In genomic region chrX:9352683-9353430, GRCh38 we compare ENCODE assay signal across 1 cellular context.
TF ChIP-seq lines count a peak whose summit lies in the region.

No MANE protein-coding gene starts in this region.

TF ChIP-seq in K562, 482 proteins besides CTCF, POLR2A, EP300 and RAD21 (continued from another document and continues in another):
- TF ChIP-seq ZNF395 (CRISPR knock-in tag; IDR thresholded peaks at IDR 0.05) (peak; percentile 67; the same call in 1 of the 2 replicates), ETV5 (CRISPR knock-in tag; IDR thresholded peaks at IDR 0.05; ENCODE audit: low read depth) (0 out of 2 replicates have a peak, but pooled peaks have one; percentile 49), SIN3B (IDR thresholded peaks at IDR 0.05; ENCODE audit: low read depth) (no peak), BACH1 (tag; IDR thresholded peaks at IDR 0.05) (peak; percentile 85), CREM (IDR thresholded peaks at IDR 0.05; ENCODE audit: low read depth) (peak; percentile 68), TRIM24 (IDR thresholded peaks at IDR 0.05) (peak in 1 of 2 experiments; percentile 43; a peak in 2 of 4 replicates), ARHGAP35 (IDR thresholded peaks at IDR 0.05; ENCODE audit: partially characterized antibody) (no peak), ZNF318 (IDR thresholded peaks at IDR 0.05; ENCODE audit: borderline replicate concordance in 1 of 2, low read depth in 1 of 2) (no peak), TAF15 (IDR thresholded peaks at IDR 0.05; ENCODE audit: low read depth, low read length) (no peak), GATA2 (CRISPR knock-in tag; IDR thresholded peaks at IDR 0.05) (no peak), RCOR1 (IDR thresholded peaks at IDR 0.05; ENCODE audit: borderline replicate concordance in 1 of 2, low read depth in 2 of 2, low read length in 2 of 2) (peak in 1 of 2 experiments; percentile 50; a peak in 1 of 4 replicates), CTBP1 (IDR thresholded peaks at IDR 0.05; ENCODE audit: borderline replicate concordance) (peak; percentile 20; the same call in 1 of the 2 replicates), SETDB1 (IDR thresholded peaks at IDR 0.05; ENCODE audit: low read length) (no peak), TOE1 (IDR thresholded peaks at IDR 0.05; ENCODE audit: borderline replicate concordance) (no peak), TOE1 (CRISPR knock-in tag; IDR thresholded peaks at IDR 0.05; ENCODE audit: borderline replicate concordance, low read depth) (no peak), ERF (CRISPR knock-in tag; IDR thresholded peaks at IDR 0.05) (no peak), MIER1 (IDR thresholded peaks at IDR 0.05; ENCODE audit: low read depth) (no peak), MYC (IDR thresholded peaks at IDR 0.05; ENCODE audit: low read depth, low read length) (peak; percentile 59; the same call in 1 of the 2 replicates), MYC (CRISPR knock-in tag; IDR thresholded peaks at IDR 0.05; ENCODE audit: borderline replicate concordance, low read depth) (no peak), PHF20 (IDR thresholded peaks at IDR 0.05; ENCODE audit: partially characterized antibody) (no peak), THRA (IDR thresholded peaks at IDR 0.05) (no peak), CBX3 (IDR thresholded peaks at IDR 0.05; ENCODE audit: borderline replicate concordance in 1 of 2, low read length in 2 of 2) (peak in 1 of 2 experiments; percentile 43; a peak in 1 of 3 replicates), CEBPB (tag; IDR thresholded peaks at IDR 0.05) (peak; percentile 98), ATF1 (CRISPR knock-in tag; IDR thresholded peaks at IDR 0.05) (no peak), ATF1 (tag; IDR thresholded peaks at IDR 0.05) (peak; percentile 54), ARID1B (IDR thresholded peaks at IDR 0.05) (peak; percentile 84), SMARCC2 (IDR thresholded peaks at IDR 0.05; ENCODE audit: low read depth) (peak; percentile 70; the same call in 1 of the 2 replicates), NELFE (IDR thresholded peaks at IDR 0.05; ENCODE audit: insufficient read depth, insufficient read length) (no peak), KDM1A (IDR thresholded peaks at IDR 0.05) (0 out of 4 replicates have a peak, but pooled peaks of 1 of the 2 experiments have one; percentile 33), CEBPG (CRISPR knock-in tag; IDR thresholded peaks at IDR 0.05) (peak; percentile 81), CEBPG (tag; conservative IDR thresholded peaks at IDR 0.05 in 1 of 2, IDR thresholded peaks at IDR 0.05 in 1 of 2) (peak; percentile 89 to 92), STAT5A (IDR thresholded peaks at IDR 0.05; ENCODE audit: borderline replicate concordance, low read length) (peak; percentile 71), CC2D1A (IDR thresholded peaks at IDR 0.05) (0 out of 2 replicates have a peak, but pooled peaks have one; percentile 50), DNMT1 (IDR thresholded peaks at IDR 0.05) (no peak), TAF9B (IDR thresholded peaks at IDR 0.05; ENCODE audit: partially characterized antibody) (peak; percentile 42), TEAD4 (IDR thresholded peaks at IDR 0.05; ENCODE audit: low read length) (peak; percentile 53), TEAD4 (CRISPR knock-in tag; IDR thresholded peaks at IDR 0.05; ENCODE audit: borderline replicate concordance) (no peak), NCOR1 (IDR thresholded peaks at IDR 0.05) (peak; percentile 46), CBFA2T3 (IDR thresholded peaks at IDR 0.05) (peak; percentile 65), CXXC5 (CRISPR knock-in tag; IDR thresholded peaks at IDR 0.05) (peak; percentile 68), KAT7 (CRISPR knock-in tag; IDR thresholded peaks at IDR 0.05; ENCODE audit: borderline replicate concordance) (no peak), RNF2 (IDR thresholded peaks at IDR 0.05) (peak; percentile 71; the same call in 1 of the 2 replicates), SOX6 (IDR thresholded peaks at IDR 0.05) (peak; percentile 36; the same call in 1 of the 2 replicates), POLR2H (tag; IDR thresholded peaks at IDR 0.05; ENCODE audit: low read depth) (peak; percentile 54; the same call in 1 of the 2 replicates), MAFK (IDR thresholded peaks at IDR 0.05; ENCODE audit: low read length) (peak; percentile 93), IRF9 (tag; IDR thresholded peaks at IDR 0.05) (peak; percentile 62; the same call in 1 of the 2 replicates)
- TF ChIP-seq, protein P1, sequence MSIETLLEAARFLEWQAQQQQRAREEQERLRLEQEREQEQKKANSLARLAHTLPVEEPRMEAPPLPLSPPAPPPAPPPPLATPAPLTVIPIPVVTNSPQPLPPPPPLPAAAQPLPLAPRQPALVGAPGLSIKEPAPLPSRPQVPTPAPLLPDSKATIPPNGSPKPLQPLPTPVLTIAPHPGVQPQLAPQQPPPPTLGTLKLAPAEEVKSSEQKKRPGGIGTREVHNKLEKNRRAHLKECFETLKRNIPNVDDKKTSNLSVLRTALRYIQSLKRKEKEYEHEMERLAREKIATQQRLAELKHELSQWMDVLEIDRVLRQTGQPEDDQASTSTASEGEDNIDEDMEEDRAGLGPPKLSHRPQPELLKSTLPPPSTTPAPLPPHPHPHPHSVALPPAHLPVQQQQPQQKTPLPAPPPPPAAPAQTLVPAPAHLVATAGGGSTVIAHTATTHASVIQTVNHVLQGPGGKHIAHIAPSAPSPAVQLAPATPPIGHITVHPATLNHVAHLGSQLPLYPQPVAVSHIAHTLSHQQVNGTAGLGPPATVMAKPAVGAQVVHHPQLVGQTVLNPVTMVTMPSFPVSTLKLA (conservative IDR thresholded peaks at IDR 0.05) = 0 out of 4 replicates have a peak, but pooled peaks have one; percentile 18 to 33
- TF ChIP-seq, protein P2, sequence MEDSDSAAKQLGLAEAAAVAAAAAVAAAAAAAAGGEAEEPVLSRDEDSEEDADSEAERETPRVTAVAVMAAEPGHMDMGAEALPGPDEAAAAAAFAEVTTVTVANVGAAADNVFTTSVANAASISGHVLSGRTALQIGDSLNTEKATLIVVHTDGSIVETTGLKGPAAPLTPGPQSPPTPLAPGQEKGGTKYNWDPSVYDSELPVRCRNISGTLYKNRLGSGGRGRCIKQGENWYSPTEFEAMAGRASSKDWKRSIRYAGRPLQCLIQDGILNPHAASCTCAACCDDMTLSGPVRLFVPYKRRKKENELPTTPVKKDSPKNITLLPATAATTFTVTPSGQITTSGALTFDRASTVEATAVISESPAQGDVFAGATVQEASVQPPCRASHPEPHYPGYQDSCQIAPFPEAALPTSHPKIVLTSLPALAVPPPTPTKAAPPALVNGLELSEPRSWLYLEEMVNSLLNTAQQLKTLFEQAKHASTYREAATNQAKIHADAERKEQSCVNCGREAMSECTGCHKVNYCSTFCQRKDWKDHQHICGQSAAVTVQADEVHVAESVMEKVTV (CRISPR knock-in tag; IDR thresholded peaks at IDR 0.05) = no peak
- TF ChIP-seq, protein P3, sequence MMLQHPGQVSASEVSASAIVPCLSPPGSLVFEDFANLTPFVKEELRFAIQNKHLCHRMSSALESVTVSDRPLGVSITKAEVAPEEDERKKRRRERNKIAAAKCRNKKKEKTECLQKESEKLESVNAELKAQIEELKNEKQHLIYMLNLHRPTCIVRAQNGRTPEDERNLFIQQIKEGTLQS (IDR thresholded peaks at IDR 0.05) = peak; percentile 63
- TF ChIP-seq, protein P3 (CRISPR knock-in tag; conservative IDR thresholded peaks at IDR 0.05) = no peak
- TF ChIP-seq, protein P4, sequence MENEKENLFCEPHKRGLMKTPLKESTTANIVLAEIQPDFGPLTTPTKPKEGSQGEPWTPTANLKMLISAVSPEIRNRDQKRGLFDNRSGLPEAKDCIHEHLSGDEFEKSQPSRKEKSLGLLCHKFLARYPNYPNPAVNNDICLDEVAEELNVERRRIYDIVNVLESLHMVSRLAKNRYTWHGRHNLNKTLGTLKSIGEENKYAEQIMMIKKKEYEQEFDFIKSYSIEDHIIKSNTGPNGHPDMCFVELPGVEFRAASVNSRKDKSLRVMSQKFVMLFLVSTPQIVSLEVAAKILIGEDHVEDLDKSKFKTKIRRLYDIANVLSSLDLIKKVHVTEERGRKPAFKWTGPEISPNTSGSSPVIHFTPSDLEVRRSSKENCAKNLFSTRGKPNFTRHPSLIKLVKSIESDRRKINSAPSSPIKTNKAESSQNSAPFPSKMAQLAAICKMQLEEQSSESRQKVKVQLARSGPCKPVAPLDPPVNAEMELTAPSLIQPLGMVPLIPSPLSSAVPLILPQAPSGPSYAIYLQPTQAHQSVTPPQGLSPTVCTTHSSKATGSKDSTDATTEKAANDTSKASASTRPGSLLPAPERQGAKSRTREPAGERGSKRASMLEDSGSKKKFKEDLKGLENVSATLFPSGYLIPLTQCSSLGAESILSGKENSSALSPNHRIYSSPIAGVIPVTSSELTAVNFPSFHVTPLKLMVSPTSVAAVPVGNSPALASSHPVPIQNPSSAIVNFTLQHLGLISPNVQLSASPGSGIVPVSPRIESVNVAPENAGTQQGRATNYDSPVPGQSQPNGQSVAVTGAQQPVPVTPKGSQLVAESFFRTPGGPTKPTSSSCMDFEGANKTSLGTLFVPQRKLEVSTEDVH (IDR thresholded peaks at IDR 0.05; ENCODE audit: low read depth, partially characterized antibody) = no peak
